2 cellular contexts compared by ENCODE assay signal in genomic region chr5:171371326-171371725, GRCh38.
TF ChIP-seq lines count a peak whose summit lies in the region.

No MANE protein-coding gene starts in this region.

TF ChIP-seq in A549, 52 proteins besides CTCF, POLR2A, EP300 and RAD21 (continued from another document):
- TF ChIP-seq USF2 (IDR thresholded peaks at IDR 0.05) (no peak), REST (IDR thresholded peaks at IDR 0.05) (no peak), HOXB13 (CRISPR knock-in tag; IDR thresholded peaks at IDR 0.05; ENCODE audit: low read depth) (no peak), FOXS1 (CRISPR knock-in tag; IDR thresholded peaks at IDR 0.05) (no peak), BCL3 (IDR thresholded peaks at IDR 0.05) (no peak), JUNB (IDR thresholded peaks at IDR 0.05) (no peak), ZFP36 (IDR thresholded peaks at IDR 0.05; ENCODE audit: borderline replicate concordance, partially characterized antibody) (no peak), NR3C1 (IDR thresholded peaks at IDR 0.05) (no peak), EHF (CRISPR knock-in tag; IDR thresholded peaks at IDR 0.05) (no peak), GATA3 (IDR thresholded peaks at IDR 0.05; ENCODE audit: borderline replicate concordance) (no peak), CBX8 (IDR thresholded peaks at IDR 0.05) (no peak), ATOH8 (CRISPR knock-in tag; IDR thresholded peaks at IDR 0.05; ENCODE audit: low read depth) (no peak)
TF ChIP-seq in A549: peak in this region for 0.

TF ChIP-seq in WTC11, 78 proteins besides CTCF, POLR2A, EP300 and RAD21 (continued from another document):
- TF ChIP-seq ERG (CRISPR knock-in tag; IDR thresholded peaks at IDR 0.05), result no peak
- no peak for TF ChIP-seq SP1 (CRISPR knock-in tag; conservative IDR thresholded peaks at IDR 0.05)
- TF ChIP-seq ZNF671 (CRISPR knock-in tag; IDR thresholded peaks at IDR 0.05), result no peak
- TF ChIP-seq IRF1 (CRISPR knock-in tag; IDR thresholded peaks at IDR 0.05), result no peak
- TF ChIP-seq ZSCAN18 (CRISPR knock-in tag; IDR thresholded peaks at IDR 0.05), result no peak
